In genomic region chr9:92964981-92965758, GRCh38 we compare ENCODE assay signal across 8 cellular contexts. TPM values are rescaled to one million over a fixed set of nuclear protein-coding genes. Genes with fewer than 3 reads are reported as not detected.
DNase-seq lines count a peak whose midpoint lies in the region; TF ChIP-seq lines count a peak whose summit lies in the region.

No MANE protein-coding gene starts in this region.

- no peaks in the 10 kb centered on the region for H3K27me3 ChIP-seq in effector memory CD4-positive, alpha-beta T cell (replicated peaks; ENCODE audit: control insufficient read depth, insufficient read depth, low read length, poor library complexity, severe bottlenecking)

- H3K9me3 ChIP-seq in effector memory CD4-positive, alpha-beta T cell (ENCODE audit: control insufficient read depth, low read length) = no peaks in the 10 kb centered on the region

- peak; percentile 25 for TF ChIP-seq POLR2A in GM19099 (IDR thresholded peaks at IDR 0.05; ENCODE audit: extremely low read depth, insufficient read length, low read depth)

- H3K4me3 ChIP-seq in effector memory CD4-positive, alpha-beta T cell (ENCODE audit: insufficient read depth, low read depth, low read length, poor library complexity, severe bottlenecking) = peak overlapping the region; percentile 86
- H3K4me3 ChIP-seq in skin epidermis = peak overlapping the region; percentile 34 to 52 (median 40)

- H3K36me3 ChIP-seq in effector memory CD4-positive, alpha-beta T cell (ENCODE audit: control insufficient read depth, insufficient read depth, low read length) = peaks cover 3% of the 10 kb centered on the region

- peak; percentile 52 for DNase-seq in NOMO-1 treated with DMSO at 0.1 percent for 48 hours (lab: John Stamatoyannopoulos, UW; ENCODE audit: unreplicated experiment)
- DNase-seq in effector memory CD4-positive, alpha-beta T cell = no peak
- DNase-seq in occipital lobe (lab: John Stamatoyannopoulos, UW) = no peak
- DNase-seq in HuH-7.5 (ENCODE audit: low spot score) = no peak
- DNase-seq in COLO668 (lab: John Stamatoyannopoulos, UW; ENCODE audit: unreplicated experiment) = no peak
- no peak for DNase-seq in globus pallidus (ENCODE audit: low spot score)

- H3K27ac ChIP-seq in effector memory CD4-positive, alpha-beta T cell (ENCODE audit: insufficient read depth, low read length, poor library complexity, severe bottlenecking) = peak overlapping the region; percentile 90
- H3K27ac ChIP-seq in skin epidermis = peak overlapping the region; percentile 45 to 100 (median 87)

- peaks cover 69% of the 10 kb centered on the region for H3K4me1 ChIP-seq in effector memory CD4-positive, alpha-beta T cell (ENCODE audit: control insufficient read depth, insufficient read depth, low read length, poor library complexity, severe bottlenecking)

RNA-seq across cellular contexts. Expression of gene FGD3, which starts 17.8 kb away (rescaled TPM):
- 14.2 TPM for total RNA-seq in occipital lobe
